ENCODE assay signal across 8 cellular contexts in genomic region chr5:175857986-175858385, GRCh38.
"Had no signal": no experiment of that assay in that cellular context is flagged by ENCODE, and none has a peak within 500 bp of the region (broad histone marks: within the 10 kb centered on the region; RNA-seq: fewer than 3 reads in every experiment).

No MANE protein-coding gene starts in this region.

- FAIRE-seq: G401.6, GM12878, GM12891, GM12892, GM18507, GM19239 had no signal

- H3K4me3 ChIP-seq: GM12878 had no signal

- ATAC-seq: GM12878 had no signal

- DNase-seq: GDM1, GF-D8 had no signal
